Comparison of ENCODE assay signal across 8 cellular contexts in genomic region chr5:21919417-21920022, GRCh38.
DNase-seq lines count a peak whose midpoint lies in the region; ATAC-seq, FAIRE-seq and TF ChIP-seq lines count a peak whose summit lies in the region.

No MANE protein-coding gene starts in this region.

- no peak overlapping the region for H3K4me2 ChIP-seq in astrocyte (ENCODE audit: low read length)

- no peaks in the 10 kb centered on the region for H3K79me2 ChIP-seq in astrocyte (ENCODE audit: insufficient read depth, low read length)

- H3K4me3 Mint-ChIP-seq in astrocyte (ENCODE audit: unreplicated experiment): no peak overlapping the region
- H3K4me3 Mint-ChIP-seq in T-cell: no peak overlapping the region

- POLR2A ChIA-PET in T-cell (lab: Charles Lee): no interaction called here

- H3K9ac ChIP-seq in astrocyte (ENCODE audit: low read length): no peak overlapping the region

- H3K9me3 Mint-ChIP-seq in astrocyte (ENCODE audit: unreplicated experiment): no peaks in the 10 kb centered on the region
- H3K9me3 Mint-ChIP-seq in T-cell: peaks cover 7 to 10% (median 8%) of the 10 kb centered on the region in 3 donors

- H3K27me3 ChIP-seq in astrocyte (ENCODE audit: insufficient read depth, low read length): no peaks in the 10 kb centered on the region

- H3K27ac ChIP-seq in astrocyte (ENCODE audit: low read depth, low read length): no peak overlapping the region

- no peak overlapping the region for H3K4me3 ChIP-seq in astrocyte (ENCODE audit: insufficient read depth, low read depth, low read length)

- no peak for FAIRE-seq in astrocyte (lab: Jason Lieb, UNC)

- H3K4me1 ChIP-seq in astrocyte (ENCODE audit: insufficient read depth, low read length): no peaks in the 10 kb centered on the region

- no peak overlapping the region for H3K27ac Mint-ChIP-seq in astrocyte (ENCODE audit: unreplicated experiment)
- H3K27ac Mint-ChIP-seq in T-cell: no peak overlapping the region

- H3K36me3 Mint-ChIP-seq in astrocyte (ENCODE audit: low read depth, unreplicated experiment) (no peaks in the 10 kb centered on the region), T-cell (no peaks in the 10 kb centered on the region)

- ATAC-seq in GM19395 (IDR thresholded peaks at IDR 0.05; ENCODE audit: unreplicated experiment): peak; percentile 94
- peak; percentile 95 for ATAC-seq in HG03159 (IDR thresholded peaks at IDR 0.05; ENCODE audit: unreplicated experiment)
- no peak for ATAC-seq in T-cell (replicated peaks in 1 of 4)

- TF ChIP-seq CTCF in astrocyte (IDR thresholded peaks at IDR 0.05; ENCODE audit: insufficient read depth, low read depth, low read length): peak; percentile 76

- H3K27me3 Mint-ChIP-seq in astrocyte (ENCODE audit: low read depth, unreplicated experiment) (no peaks in the 10 kb centered on the region), T-cell (no peaks in the 10 kb centered on the region)

- CTCF ChIA-PET in T-cell (lab: Charles Lee): no interaction called here

- DNase-seq in DMS 273 treated with DMSO at 0.1 percent for 48 hours (lab: John Stamatoyannopoulos, UW) (peak; percentile 8), NCI-H2227 (lab: John Stamatoyannopoulos, UW; ENCODE audit: unreplicated experiment) (peak; percentile 75), astrocyte (ENCODE audit: low read depth) (peak; percentile 12), left kidney (ENCODE audit: low read depth, low spot score) (peak; percentile 74), T-cell (no peak), GDM1 (lab: John Stamatoyannopoulos, UW) (no peak)

- no peaks in the 10 kb centered on the region for H4K20me1 ChIP-seq in astrocyte (ENCODE audit: insufficient read depth, low read length)

- H3K4me1 Mint-ChIP-seq in astrocyte (ENCODE audit: low read depth, unreplicated experiment): no peaks in the 10 kb centered on the region
- H3K4me1 Mint-ChIP-seq in T-cell: no peaks in the 10 kb centered on the region

- H3K9me3 ChIP-seq in astrocyte (ENCODE audit: insufficient read depth, low read depth, low read length): no peaks in the 10 kb centered on the region

- H3K36me3 ChIP-seq in astrocyte (ENCODE audit: insufficient read depth, low read length): no peaks in the 10 kb centered on the region

- H2AFZ ChIP-seq in astrocyte (ENCODE audit: low read depth, low read length): no peak overlapping the region

Comparison
In these comparisons a context has a peak if more than half of its experiments do, and no peak if none do; other contexts are left out.
1. DNase-seq: peak in DMS 273 treated with DMSO at 0.1 percent for 48 hours (single experiment), NCI-H2227 (single experiment), astrocyte (single experiment) and left kidney (single experiment); none in T-cell (0 of 34) and GDM1 (single experiment).
2. ATAC-seq: peak in GM19395 (single experiment) and HG03159 (single experiment); none in T-cell (0 of 4).